In genomic region chr16:58586340-58587030, GRCh38 we compare ENCODE assay signal across 15 cellular contexts.
"Had no signal": no experiment of that assay in that cellular context is flagged by ENCODE, and none has a peak within 500 bp of the region (broad histone marks: within the 10 kb centered on the region; RNA-seq: fewer than 3 reads in every experiment).

No MANE protein-coding gene starts in this region.

- ATAC-seq: effector memory CD8-positive, alpha-beta T cell; foreskin keratinocyte; pancreas had no signal

- H3K27ac Mint-ChIP-seq: dendritic cell treated with granulocyte-macrophage colony-stimulating factor and Interleukin-4, amounts not matched to agents 40 ng/mL and 50 ng/mL, for 4 days; memory B cell had no signal

- DNase-seq: activated CD4-positive, alpha-beta T cell treated with anti-CD3 and anti-CD28 coated beads for 4 hours; activated T-cell treated with anti-CD3 and anti-CD28 coated beads, Interleukin-2, amount 50 U/mL, for 48 hours; effector memory CD8-positive, alpha-beta T cell; foreskin keratinocyte; glutamatergic neuron; hypothalamus; left ventricle myocardium inferior; pancreas; sigmoid colon; spleen; stimulated activated CD4-positive, alpha-beta T cell treated with anti-CD3 and anti-CD28 coated beads, Interleukin-1b, Interleukin-23, amount 100 ng/mL, for 48 hours had no signal

- H3K9me3 Mint-ChIP-seq: dendritic cell treated with granulocyte-macrophage colony-stimulating factor and Interleukin-4, amounts not matched to agents 40 ng/mL and 50 ng/mL, for 4 days; effector memory CD8-positive, alpha-beta T cell; memory B cell; neural crest cell; T-helper 1 cell treated with Interleukin-12 subunit alpha and Interleukin-12 subunit beta and Interleukin-4 antibody, amounts not matched to agents 30 μg/mL and 1 μg/mL, for 36 hours had no signal

- H3K4me1 Mint-ChIP-seq: neural crest cell had no signal

- H3K4me3 ChIP-seq: left ventricle myocardium inferior, pancreas, sigmoid colon, spleen had no signal

- H3K27me3 ChIP-seq: foreskin keratinocyte, pancreas, sigmoid colon, spleen had no signal

- H3K4me1 ChIP-seq: foreskin keratinocyte, pancreas, sigmoid colon had no signal

- H3K9me3 ChIP-seq: left ventricle myocardium inferior, pancreas, sigmoid colon, spleen had no signal

- H3K4me3 Mint-ChIP-seq: dendritic cell treated with granulocyte-macrophage colony-stimulating factor and Interleukin-4, amounts not matched to agents 40 ng/mL and 50 ng/mL, for 4 days; effector memory CD8-positive, alpha-beta T cell; memory B cell; neural crest cell; T-helper 1 cell treated with Interleukin-12 subunit alpha and Interleukin-12 subunit beta and Interleukin-4 antibody, amounts not matched to agents 30 μg/mL and 1 μg/mL, for 36 hours had no signal

- H3K27ac ChIP-seq: foreskin keratinocyte, left ventricle myocardium inferior, pancreas, sigmoid colon, spleen had no signal

- H3K27me3 Mint-ChIP-seq: dendritic cell treated with granulocyte-macrophage colony-stimulating factor and Interleukin-4, amounts not matched to agents 40 ng/mL and 50 ng/mL, for 4 days; effector memory CD8-positive, alpha-beta T cell; memory B cell had no signal
